ENCODE assay signal across 3 cellular contexts in genomic region chr22:38208549-38209097, GRCh38.
TF ChIP-seq lines count a peak whose summit lies in the region.

No MANE protein-coding gene starts in this region.

TF ChIP-seq in A549, 52 proteins besides CTCF, POLR2A, EP300 and RAD21:
- TF ChIP-seq ZFP36 (IDR thresholded peaks at IDR 0.05; ENCODE audit: borderline replicate concordance, partially characterized antibody) (peak; percentile 29), CBX2 (IDR thresholded peaks at IDR 0.05; ENCODE audit: borderline replicate concordance, low read depth) (no peak), HOXA7 (CRISPR knock-in tag; IDR thresholded peaks at IDR 0.05) (no peak), RARB (CRISPR knock-in tag; IDR thresholded peaks at IDR 0.05) (no peak)

TF ChIP-seq in HEK293, 187 proteins besides CTCF, POLR2A, EP300 and RAD21 (continues in another document):
- TF ChIP-seq ZNF23 (tag by site-specific recombination; IDR thresholded peaks at IDR 0.05; ENCODE audit: borderline replicate concordance) (no peak), ZFHX2 (tag by site-specific recombination; conservative IDR thresholded peaks at IDR 0.05) (peak; percentile 86), FEZF1 (tag by site-specific recombination; IDR thresholded peaks at IDR 0.05) (no peak), ZNF561 (tag by site-specific recombination; IDR thresholded peaks at IDR 0.05; ENCODE audit: borderline replicate concordance) (no peak), ZNF248 (tag by site-specific recombination; IDR thresholded peaks at IDR 0.05) (no peak), ZNF777 (tag by site-specific recombination; IDR thresholded peaks at IDR 0.05; ENCODE audit: borderline replicate concordance) (no peak), ZNF791 (tag by site-specific recombination; IDR thresholded peaks at IDR 0.05) (no peak), ZFP3 (tag by site-specific recombination; IDR thresholded peaks at IDR 0.05; ENCODE audit: low read depth) (peak; percentile 66; the same call in 1 of the 2 replicates), ZNF548 (tag by site-specific recombination; IDR thresholded peaks at IDR 0.05) (peak; percentile 78; the same call in 1 of the 2 replicates), PRDM6 (tag by site-specific recombination; IDR thresholded peaks at IDR 0.05) (no peak), REPIN1 (tag by site-specific recombination; IDR thresholded peaks at IDR 0.05; ENCODE audit: low read depth) (no peak), KLF17 (tag by site-specific recombination; IDR thresholded peaks at IDR 0.05) (no peak), ZNF398 (tag by site-specific recombination; IDR thresholded peaks at IDR 0.05) (no peak), ZSCAN30 (tag by site-specific recombination; IDR thresholded peaks at IDR 0.05) (no peak)
- TF ChIP-seq, protein P1, sequence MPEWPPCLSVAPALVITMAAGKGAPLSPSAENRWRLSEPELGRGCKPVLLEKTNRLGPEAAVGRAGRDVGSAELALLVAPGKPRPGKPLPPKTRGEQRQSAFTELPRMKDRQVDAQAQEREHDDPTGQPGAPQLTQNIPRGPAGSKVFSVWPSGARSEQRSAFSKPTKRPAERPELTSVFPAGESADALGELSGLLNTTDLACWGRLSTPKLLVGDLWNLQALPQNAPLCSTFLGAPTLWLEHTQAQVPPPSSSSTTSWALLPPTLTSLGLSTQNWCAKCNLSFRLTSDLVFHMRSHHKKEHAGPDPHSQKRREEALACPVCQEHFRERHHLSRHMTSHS (tag by site-specific recombination; IDR thresholded peaks at IDR 0.05): no peak
- TF ChIP-seq, protein P2, sequence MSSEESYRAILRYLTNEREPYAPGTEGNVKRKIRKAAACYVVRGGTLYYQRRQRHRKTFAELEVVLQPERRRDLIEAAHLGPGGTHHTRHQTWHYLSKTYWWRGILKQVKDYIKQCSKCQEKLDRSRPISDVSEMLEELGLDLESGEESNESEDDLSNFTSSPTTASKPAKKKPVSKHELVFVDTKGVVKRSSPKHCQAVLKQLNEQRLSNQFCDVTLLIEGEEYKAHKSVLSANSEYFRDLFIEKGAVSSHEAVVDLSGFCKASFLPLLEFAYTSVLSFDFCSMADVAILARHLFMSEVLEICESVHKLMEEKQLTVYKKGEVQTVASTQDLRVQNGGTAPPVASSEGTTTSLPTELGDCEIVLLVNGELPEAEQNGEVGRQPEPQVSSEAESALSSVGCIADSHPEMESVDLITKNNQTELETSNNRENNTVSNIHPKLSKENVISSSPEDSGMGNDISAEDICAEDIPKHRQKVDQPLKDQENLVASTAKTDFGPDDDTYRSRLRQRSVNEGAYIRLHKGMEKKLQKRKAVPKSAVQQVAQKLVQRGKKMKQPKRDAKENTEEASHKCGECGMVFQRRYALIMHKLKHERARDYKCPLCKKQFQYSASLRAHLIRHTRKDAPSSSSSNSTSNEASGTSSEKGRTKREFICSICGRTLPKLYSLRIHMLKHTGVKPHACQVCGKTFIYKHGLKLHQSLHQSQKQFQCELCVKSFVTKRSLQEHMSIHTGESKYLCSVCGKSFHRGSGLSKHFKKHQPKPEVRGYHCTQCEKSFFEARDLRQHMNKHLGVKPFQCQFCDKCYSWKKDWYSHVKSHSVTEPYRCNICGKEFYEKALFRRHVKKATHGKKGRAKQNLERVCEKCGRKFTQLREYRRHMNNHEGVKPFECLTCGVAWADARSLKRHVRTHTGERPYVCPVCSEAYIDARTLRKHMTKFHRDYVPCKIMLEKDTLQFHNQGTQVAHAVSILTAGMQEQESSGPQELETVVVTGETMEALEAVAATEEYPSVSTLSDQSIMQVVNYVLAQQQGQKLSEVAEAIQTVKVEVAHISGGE (tag by site-specific recombination; conservative IDR thresholded peaks at IDR 0.05; ENCODE audit: low read depth): no peak
- TF ChIP-seq, protein P3, sequence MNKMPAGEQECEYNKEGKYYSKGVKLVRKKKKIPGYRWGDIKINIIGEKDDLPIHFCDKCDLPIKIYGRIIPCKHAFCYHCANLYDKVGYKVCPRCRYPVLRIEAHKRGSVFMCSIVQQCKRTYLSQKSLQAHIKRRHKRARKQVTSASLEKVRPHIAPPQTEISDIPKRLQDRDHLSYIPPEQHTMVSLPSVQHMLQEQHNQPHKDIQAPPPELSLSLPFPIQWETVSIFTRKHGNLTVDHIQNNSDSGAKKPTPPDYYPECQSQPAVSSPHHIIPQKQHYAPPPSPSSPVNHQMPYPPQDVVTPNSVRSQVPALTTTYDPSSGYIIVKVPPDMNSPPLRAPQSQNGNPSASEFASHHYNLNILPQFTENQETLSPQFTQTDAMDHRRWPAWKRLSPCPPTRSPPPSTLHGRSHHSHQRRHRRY (tag by site-specific recombination; IDR thresholded peaks at IDR 0.05): no peak

TF ChIP-seq in K562, 482 proteins besides CTCF, POLR2A, EP300 and RAD21:
- TF ChIP-seq ZFP36 (IDR thresholded peaks at IDR 0.05; ENCODE audit: low read depth, low read length, partially characterized antibody) (peak; percentile 75), YY1 (IDR thresholded peaks at IDR 0.05; ENCODE audit: borderline replicate concordance in 1 of 3, control insufficient read depth in 1 of 3, extremely low read depth in 1 of 3, insufficient read depth in 3 of 3, insufficient read length in 1 of 3, insufficient replicate concordance in 2 of 3, low read depth in 1 of 3, low read length in 2 of 3) (no peak), CBX2 (IDR thresholded peaks at IDR 0.05; ENCODE audit: insufficient read depth, low read length, poor library complexity, severe bottlenecking) (no peak), SMAD1 (IDR thresholded peaks at IDR 0.05; ENCODE audit: low read depth, low read length, partially characterized antibody) (no peak), RAD51 (IDR thresholded peaks at IDR 0.05; ENCODE audit: borderline replicate concordance, low read depth) (no peak)
- TF ChIP-seq, protein P4, sequence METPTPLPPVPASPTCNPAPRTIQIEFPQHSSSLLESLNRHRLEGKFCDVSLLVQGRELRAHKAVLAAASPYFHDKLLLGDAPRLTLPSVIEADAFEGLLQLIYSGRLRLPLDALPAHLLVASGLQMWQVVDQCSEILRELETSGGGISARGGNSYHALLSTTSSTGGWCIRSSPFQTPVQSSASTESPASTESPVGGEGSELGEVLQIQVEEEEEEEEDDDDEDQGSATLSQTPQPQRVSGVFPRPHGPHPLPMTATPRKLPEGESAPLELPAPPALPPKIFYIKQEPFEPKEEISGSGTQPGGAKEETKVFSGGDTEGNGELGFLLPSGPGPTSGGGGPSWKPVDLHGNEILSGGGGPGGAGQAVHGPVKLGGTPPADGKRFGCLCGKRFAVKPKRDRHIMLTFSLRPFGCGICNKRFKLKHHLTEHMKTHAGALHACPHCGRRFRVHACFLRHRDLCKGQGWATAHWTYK (CRISPR knock-in tag; IDR thresholded peaks at IDR 0.05): no peak
- TF ChIP-seq, protein P5, sequence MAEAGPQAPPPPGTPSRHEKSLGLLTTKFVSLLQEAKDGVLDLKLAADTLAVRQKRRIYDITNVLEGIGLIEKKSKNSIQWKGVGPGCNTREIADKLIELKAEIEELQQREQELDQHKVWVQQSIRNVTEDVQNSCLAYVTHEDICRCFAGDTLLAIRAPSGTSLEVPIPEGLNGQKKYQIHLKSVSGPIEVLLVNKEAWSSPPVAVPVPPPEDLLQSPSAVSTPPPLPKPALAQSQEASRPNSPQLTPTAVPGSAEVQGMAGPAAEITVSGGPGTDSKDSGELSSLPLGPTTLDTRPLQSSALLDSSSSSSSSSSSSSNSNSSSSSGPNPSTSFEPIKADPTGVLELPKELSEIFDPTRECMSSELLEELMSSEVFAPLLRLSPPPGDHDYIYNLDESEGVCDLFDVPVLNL (CRISPR knock-in tag; IDR thresholded peaks at IDR 0.05; ENCODE audit: low read depth): no peak
